1 cellular context compared by ENCODE assay signal in genomic region chr17:48610282-48611211, GRCh38.
TF ChIP-seq lines count a peak whose summit lies in the region.

TSS of gene HOXB7 (minus strand) at chr17:48611017. CDS start at chr17:48610918, 99 bp downstream.

TF ChIP-seq in HEK293, 187 proteins besides CTCF, POLR2A, EP300 and RAD21 (continued from another document and continues in another):
- TF ChIP-seq PRDM2 (tag by site-specific recombination; IDR thresholded peaks at IDR 0.05; ENCODE audit: borderline replicate concordance): no peak
- TF ChIP-seq SALL2 (tag by site-specific recombination; IDR thresholded peaks at IDR 0.05; ENCODE audit: borderline replicate concordance): no peak
- TF ChIP-seq ZNF76 (tag by site-specific recombination; IDR thresholded peaks at IDR 0.05; ENCODE audit: borderline replicate concordance, low read depth): peak; percentile 49; the same call in 1 of the 2 replicates
- peak; percentile 77; the same call in 1 of the 2 replicates for TF ChIP-seq ZFP37 (tag by site-specific recombination; IDR thresholded peaks at IDR 0.05)
- TF ChIP-seq ZNF148 (tag by site-specific recombination; IDR thresholded peaks at IDR 0.05; ENCODE audit: borderline replicate concordance): no peak
- TF ChIP-seq GLI2 (tag by site-specific recombination; IDR thresholded peaks at IDR 0.05; ENCODE audit: borderline replicate concordance, low read depth): no peak
- TF ChIP-seq, protein P1, sequence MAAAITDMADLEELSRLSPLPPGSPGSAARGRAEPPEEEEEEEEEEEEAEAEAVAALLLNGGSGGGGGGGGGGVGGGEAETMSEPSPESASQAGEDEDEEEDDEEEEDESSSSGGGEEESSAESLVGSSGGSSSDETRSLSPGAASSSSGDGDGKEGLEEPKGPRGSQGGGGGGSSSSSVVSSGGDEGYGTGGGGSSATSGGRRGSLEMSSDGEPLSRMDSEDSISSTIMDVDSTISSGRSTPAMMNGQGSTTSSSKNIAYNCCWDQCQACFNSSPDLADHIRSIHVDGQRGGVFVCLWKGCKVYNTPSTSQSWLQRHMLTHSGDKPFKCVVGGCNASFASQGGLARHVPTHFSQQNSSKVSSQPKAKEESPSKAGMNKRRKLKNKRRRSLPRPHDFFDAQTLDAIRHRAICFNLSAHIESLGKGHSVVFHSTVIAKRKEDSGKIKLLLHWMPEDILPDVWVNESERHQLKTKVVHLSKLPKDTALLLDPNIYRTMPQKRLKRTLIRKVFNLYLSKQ (tag by site-specific recombination; IDR thresholded peaks at IDR 0.05; ENCODE audit: borderline replicate concordance): no peak
- TF ChIP-seq, protein P2, sequence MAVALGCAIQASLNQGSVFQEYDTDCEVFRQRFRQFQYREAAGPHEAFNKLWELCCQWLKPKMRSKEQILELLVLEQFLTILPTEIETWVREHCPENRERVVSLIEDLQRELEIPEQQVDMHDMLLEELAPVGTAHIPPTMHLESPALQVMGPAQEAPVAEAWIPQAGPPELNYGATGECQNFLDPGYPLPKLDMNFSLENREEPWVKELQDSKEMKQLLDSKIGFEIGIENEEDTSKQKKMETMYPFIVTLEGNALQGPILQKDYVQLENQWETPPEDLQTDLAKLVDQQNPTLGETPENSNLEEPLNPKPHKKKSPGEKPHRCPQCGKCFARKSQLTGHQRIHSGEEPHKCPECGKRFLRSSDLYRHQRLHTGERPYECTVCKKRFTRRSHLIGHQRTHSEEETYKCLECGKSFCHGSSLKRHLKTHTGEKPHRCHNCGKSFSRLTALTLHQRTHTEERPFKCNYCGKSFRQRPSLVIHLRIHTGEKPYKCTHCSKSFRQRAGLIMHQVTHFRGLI (tag by site-specific recombination; IDR thresholded peaks at IDR 0.05): peak; percentile 82
- peak; percentile 57; the same call in 1 of the 2 replicates for TF ChIP-seq ZSCAN30 (tag by site-specific recombination; IDR thresholded peaks at IDR 0.05)
- no peak for TF ChIP-seq ZNF248 (tag by site-specific recombination; IDR thresholded peaks at IDR 0.05)
- TF ChIP-seq TCF7L2 (IDR thresholded peaks at IDR 0.05; ENCODE audit: borderline replicate concordance, low read depth, low read length): 0 out of 2 replicates have a peak, but pooled peaks have one; percentile 14
- TF ChIP-seq KLF16 (tag by site-specific recombination; IDR thresholded peaks at IDR 0.05): peak; percentile 89
- TF ChIP-seq ZNF266 (tag by site-specific recombination; IDR thresholded peaks at IDR 0.05; ENCODE audit: low read depth): no peak
- TF ChIP-seq ZNF133 (tag by site-specific recombination; IDR thresholded peaks at IDR 0.05): no peak
- peak; percentile 98 for TF ChIP-seq ZIC2 (tag by site-specific recombination; IDR thresholded peaks at IDR 0.05)
- no peak for TF ChIP-seq ZNF654 (tag by site-specific recombination; IDR thresholded peaks at IDR 0.05; ENCODE audit: low read depth)
- peak; percentile 80 for TF ChIP-seq GFI1B (tag by site-specific recombination; IDR thresholded peaks at IDR 0.05)
- TF ChIP-seq ZNF214 (tag by site-specific recombination; IDR thresholded peaks at IDR 0.05; ENCODE audit: borderline replicate concordance): no peak
- TF ChIP-seq KLF10 (tag by site-specific recombination; IDR thresholded peaks at IDR 0.05): peak; percentile 36; the same call in 1 of the 2 replicates
- TF ChIP-seq, protein P3, sequence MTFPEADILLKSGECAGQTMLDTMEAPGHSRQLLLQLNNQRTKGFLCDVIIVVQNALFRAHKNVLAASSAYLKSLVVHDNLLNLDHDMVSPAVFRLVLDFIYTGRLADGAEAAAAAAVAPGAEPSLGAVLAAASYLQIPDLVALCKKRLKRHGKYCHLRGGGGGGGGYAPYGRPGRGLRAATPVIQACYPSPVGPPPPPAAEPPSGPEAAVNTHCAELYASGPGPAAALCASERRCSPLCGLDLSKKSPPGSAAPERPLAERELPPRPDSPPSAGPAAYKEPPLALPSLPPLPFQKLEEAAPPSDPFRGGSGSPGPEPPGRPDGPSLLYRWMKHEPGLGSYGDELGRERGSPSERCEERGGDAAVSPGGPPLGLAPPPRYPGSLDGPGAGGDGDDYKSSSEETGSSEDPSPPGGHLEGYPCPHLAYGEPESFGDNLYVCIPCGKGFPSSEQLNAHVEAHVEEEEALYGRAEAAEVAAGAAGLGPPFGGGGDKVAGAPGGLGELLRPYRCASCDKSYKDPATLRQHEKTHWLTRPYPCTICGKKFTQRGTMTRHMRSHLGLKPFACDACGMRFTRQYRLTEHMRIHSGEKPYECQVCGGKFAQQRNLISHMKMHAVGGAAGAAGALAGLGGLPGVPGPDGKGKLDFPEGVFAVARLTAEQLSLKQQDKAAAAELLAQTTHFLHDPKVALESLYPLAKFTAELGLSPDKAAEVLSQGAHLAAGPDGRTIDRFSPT (tag by site-specific recombination; IDR thresholded peaks at IDR 0.05): no peak
- TF ChIP-seq ZFP3 (tag by site-specific recombination; IDR thresholded peaks at IDR 0.05; ENCODE audit: low read depth): no peak
- TF ChIP-seq ZNF423 (tag by site-specific recombination; IDR thresholded peaks at IDR 0.05): peak; percentile 76
- TF ChIP-seq OSR2 (tag by site-specific recombination; IDR thresholded peaks at IDR 0.05): 0 out of 2 replicates have a peak, but pooled peaks have one; percentile 12
- 0 out of 2 replicates have a peak, but pooled peaks have one; percentile 20 for TF ChIP-seq SP7 (tag by site-specific recombination; IDR thresholded peaks at IDR 0.05)
- no peak; the same call in 1 of the 2 replicates for TF ChIP-seq ZNF394 (tag by site-specific recombination; IDR thresholded peaks at IDR 0.05; ENCODE audit: borderline replicate concordance)
- no peak for TF ChIP-seq ZNF138 (tag by site-specific recombination; IDR thresholded peaks at IDR 0.05; ENCODE audit: borderline replicate concordance)
- 0 out of 2 replicates have a peak, but pooled peaks have one; percentile 8 for TF ChIP-seq PRDM4 (tag by site-specific recombination; IDR thresholded peaks at IDR 0.05)
- no peak for TF ChIP-seq ZNF223 (tag by site-specific recombination; IDR thresholded peaks at IDR 0.05)
- TF ChIP-seq EGR2 (tag by site-specific recombination; IDR thresholded peaks at IDR 0.05; ENCODE audit: low read depth): peak; percentile 69
- TF ChIP-seq KLF9 (tag by site-specific recombination; IDR thresholded peaks at IDR 0.05; ENCODE audit: low read depth): peak; percentile 61
- TF ChIP-seq ZNF280C (tag by site-specific recombination; IDR thresholded peaks at IDR 0.05): no peak
- TF ChIP-seq SP2 (tag by site-specific recombination; IDR thresholded peaks at IDR 0.05): peak; percentile 44
- TF ChIP-seq ZXDB (tag by site-specific recombination; IDR thresholded peaks at IDR 0.05): peak; percentile 77; the same call in 1 of the 2 replicates
- no peak for TF ChIP-seq ZNF157 (tag by site-specific recombination; IDR thresholded peaks at IDR 0.05)
- TF ChIP-seq ZNF629 (tag by site-specific recombination; IDR thresholded peaks at IDR 0.05): peak; percentile 41; the same call in 1 of the 2 replicates
- TF ChIP-seq ZNF747 (tag by site-specific recombination; IDR thresholded peaks at IDR 0.05): no peak
- TF ChIP-seq ZNF555 (tag by site-specific recombination; conservative IDR thresholded peaks at IDR 0.05): no peak
- TF ChIP-seq ZNF707 (tag by site-specific recombination; IDR thresholded peaks at IDR 0.05): no peak
- no peak for TF ChIP-seq ZNF639 (tag by site-specific recombination; IDR thresholded peaks at IDR 0.05)
